2 cellular contexts compared by ENCODE assay signal in the genomic region with DNA sequence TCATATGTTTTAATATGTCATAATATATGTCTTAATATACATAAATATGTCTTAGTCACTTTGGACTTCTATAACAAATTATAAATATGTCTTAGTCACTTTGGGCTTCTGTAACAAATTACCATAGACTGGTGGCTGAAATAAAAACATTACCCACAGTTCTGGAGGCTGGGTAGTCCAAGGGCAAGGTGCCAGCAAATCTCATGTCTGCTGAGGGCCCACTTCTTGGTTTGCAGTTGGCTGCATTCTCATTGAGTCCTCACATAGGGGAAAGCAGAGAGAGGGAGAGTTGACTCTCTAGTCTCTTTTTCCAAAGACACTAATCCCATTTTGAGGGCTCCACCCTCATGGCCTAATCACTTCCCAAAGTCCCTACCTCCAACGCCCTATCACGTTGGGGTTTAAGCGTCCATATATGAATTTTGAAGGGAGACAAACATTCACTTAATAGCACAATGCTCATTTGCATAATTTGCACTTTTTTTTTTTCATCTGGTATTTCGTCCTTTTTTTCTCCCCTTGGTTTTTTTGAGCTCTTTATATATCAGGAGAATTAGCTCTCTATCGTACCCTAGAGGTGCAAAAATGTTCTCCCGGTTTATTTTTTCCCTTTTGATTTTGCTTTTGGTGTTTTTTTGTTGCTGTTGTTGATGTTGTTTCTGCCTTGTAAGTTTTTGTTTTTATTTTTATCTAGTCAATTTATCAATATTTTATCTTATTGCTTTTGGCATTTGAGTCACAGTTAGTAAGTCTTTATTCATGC.
TF ChIP-seq lines count a peak whose summit lies in the region.

No MANE protein-coding gene starts in this region.

TF ChIP-seq in SK-N-SH, 30 proteins besides CTCF, POLR2A, EP300 and RAD21 (continued from another document):
- TF ChIP-seq, protein P1, sequence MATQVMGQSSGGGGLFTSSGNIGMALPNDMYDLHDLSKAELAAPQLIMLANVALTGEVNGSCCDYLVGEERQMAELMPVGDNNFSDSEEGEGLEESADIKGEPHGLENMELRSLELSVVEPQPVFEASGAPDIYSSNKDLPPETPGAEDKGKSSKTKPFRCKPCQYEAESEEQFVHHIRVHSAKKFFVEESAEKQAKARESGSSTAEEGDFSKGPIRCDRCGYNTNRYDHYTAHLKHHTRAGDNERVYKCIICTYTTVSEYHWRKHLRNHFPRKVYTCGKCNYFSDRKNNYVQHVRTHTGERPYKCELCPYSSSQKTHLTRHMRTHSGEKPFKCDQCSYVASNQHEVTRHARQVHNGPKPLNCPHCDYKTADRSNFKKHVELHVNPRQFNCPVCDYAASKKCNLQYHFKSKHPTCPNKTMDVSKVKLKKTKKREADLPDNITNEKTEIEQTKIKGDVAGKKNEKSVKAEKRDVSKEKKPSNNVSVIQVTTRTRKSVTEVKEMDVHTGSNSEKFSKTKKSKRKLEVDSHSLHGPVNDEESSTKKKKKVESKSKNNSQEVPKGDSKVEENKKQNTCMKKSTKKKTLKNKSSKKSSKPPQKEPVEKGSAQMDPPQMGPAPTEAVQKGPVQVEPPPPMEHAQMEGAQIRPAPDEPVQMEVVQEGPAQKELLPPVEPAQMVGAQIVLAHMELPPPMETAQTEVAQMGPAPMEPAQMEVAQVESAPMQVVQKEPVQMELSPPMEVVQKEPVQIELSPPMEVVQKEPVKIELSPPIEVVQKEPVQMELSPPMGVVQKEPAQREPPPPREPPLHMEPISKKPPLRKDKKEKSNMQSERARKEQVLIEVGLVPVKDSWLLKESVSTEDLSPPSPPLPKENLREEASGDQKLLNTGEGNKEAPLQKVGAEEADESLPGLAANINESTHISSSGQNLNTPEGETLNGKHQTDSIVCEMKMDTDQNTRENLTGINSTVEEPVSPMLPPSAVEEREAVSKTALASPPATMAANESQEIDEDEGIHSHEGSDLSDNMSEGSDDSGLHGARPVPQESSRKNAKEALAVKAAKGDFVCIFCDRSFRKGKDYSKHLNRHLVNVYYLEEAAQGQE (IDR thresholded peaks at IDR 0.05; ENCODE audit: low read depth, low read length): no peak
- TF ChIP-seq NFIC (IDR thresholded peaks at IDR 0.05; ENCODE audit: borderline replicate concordance) (no peak), ZBTB33 (IDR thresholded peaks at IDR 0.05; ENCODE audit: borderline replicate concordance, low read depth) (no peak), FOXM1 (IDR thresholded peaks at IDR 0.05; ENCODE audit: low read depth) (no peak), MXI1 (IDR thresholded peaks at IDR 0.05; ENCODE audit: low read depth, low read length) (no peak), FOXJ3 (CRISPR knock-in tag; IDR thresholded peaks at IDR 0.05) (no peak), GABPA (IDR thresholded peaks at IDR 0.05; ENCODE audit: low read depth) (no peak), TEAD4 (IDR thresholded peaks at IDR 0.05; ENCODE audit: borderline replicate concordance, insufficient read depth) (no peak), RFX5 (IDR thresholded peaks at IDR 0.05; ENCODE audit: low read length) (no peak), CHD2 (IDR thresholded peaks at IDR 0.05; ENCODE audit: low read length, partially characterized antibody) (no peak), IRF3 (IDR thresholded peaks at IDR 0.05; ENCODE audit: low read depth, low read length) (no peak), NRF1 (IDR thresholded peaks at IDR 0.05; ENCODE audit: low read depth, low read length) (no peak)

TF ChIP-seq in SK-N-SH treated with all-trans-retinoic acid at 6 μM for 48 hours, 23 proteins besides CTCF, POLR2A, EP300 and RAD21:
- TF ChIP-seq, protein P2, sequence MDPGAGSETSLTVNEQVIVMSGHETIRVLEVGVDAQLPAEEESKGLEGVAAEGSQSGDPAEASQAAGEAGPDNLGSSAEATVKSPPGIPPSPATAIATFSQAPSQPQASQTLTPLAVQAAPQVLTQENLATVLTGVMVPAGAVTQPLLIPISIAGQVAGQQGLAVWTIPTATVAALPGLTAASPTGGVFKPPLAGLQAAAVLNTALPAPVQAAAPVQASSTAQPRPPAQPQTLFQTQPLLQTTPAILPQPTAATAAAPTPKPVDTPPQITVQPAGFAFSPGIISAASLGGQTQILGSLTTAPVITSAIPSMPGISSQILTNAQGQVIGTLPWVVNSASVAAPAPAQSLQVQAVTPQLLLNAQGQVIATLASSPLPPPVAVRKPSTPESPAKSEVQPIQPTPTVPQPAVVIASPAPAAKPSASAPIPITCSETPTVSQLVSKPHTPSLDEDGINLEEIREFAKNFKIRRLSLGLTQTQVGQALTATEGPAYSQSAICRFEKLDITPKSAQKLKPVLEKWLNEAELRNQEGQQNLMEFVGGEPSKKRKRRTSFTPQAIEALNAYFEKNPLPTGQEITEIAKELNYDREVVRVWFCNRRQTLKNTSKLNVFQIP (CRISPR knock-in tag; IDR thresholded peaks at IDR 0.05; ENCODE audit: borderline replicate concordance, low read depth): no peak
- TF ChIP-seq ZNF8 (CRISPR knock-in tag; IDR thresholded peaks at IDR 0.05) (no peak), ZFP3 (CRISPR knock-in tag; IDR thresholded peaks at IDR 0.05) (no peak), TCF4 (CRISPR knock-in tag; IDR thresholded peaks at IDR 0.05; ENCODE audit: borderline replicate concordance) (no peak), TSHZ2 (CRISPR knock-in tag; IDR thresholded peaks at IDR 0.05) (no peak), ESRRG (CRISPR knock-in tag; IDR thresholded peaks at IDR 0.05) (no peak), CSDC2 (CRISPR knock-in tag; IDR thresholded peaks at IDR 0.05) (no peak), TOX (CRISPR knock-in tag; IDR thresholded peaks at IDR 0.05; ENCODE audit: borderline replicate concordance) (no peak), SNAI2 (CRISPR knock-in tag; IDR thresholded peaks at IDR 0.05) (no peak), ZNF565 (CRISPR knock-in tag; conservative IDR thresholded peaks at IDR 0.05; ENCODE audit: low read depth) (no peak), ZFP30 (CRISPR knock-in tag; IDR thresholded peaks at IDR 0.05) (no peak), ISL1 (CRISPR knock-in tag; IDR thresholded peaks at IDR 0.05) (no peak), RARB (CRISPR knock-in tag; IDR thresholded peaks at IDR 0.05) (no peak), BACH2 (CRISPR knock-in tag; IDR thresholded peaks at IDR 0.05; ENCODE audit: borderline replicate concordance) (no peak), ARNTL (CRISPR knock-in tag; IDR thresholded peaks at IDR 0.05; ENCODE audit: borderline replicate concordance, low read depth) (no peak), PPARA (CRISPR knock-in tag; IDR thresholded peaks at IDR 0.05; ENCODE audit: borderline replicate concordance) (no peak), ZNF70 (CRISPR knock-in tag; IDR thresholded peaks at IDR 0.05) (no peak), ZC3H10 (CRISPR knock-in tag; IDR thresholded peaks at IDR 0.05) (no peak)
- TF ChIP-seq, protein P3, sequence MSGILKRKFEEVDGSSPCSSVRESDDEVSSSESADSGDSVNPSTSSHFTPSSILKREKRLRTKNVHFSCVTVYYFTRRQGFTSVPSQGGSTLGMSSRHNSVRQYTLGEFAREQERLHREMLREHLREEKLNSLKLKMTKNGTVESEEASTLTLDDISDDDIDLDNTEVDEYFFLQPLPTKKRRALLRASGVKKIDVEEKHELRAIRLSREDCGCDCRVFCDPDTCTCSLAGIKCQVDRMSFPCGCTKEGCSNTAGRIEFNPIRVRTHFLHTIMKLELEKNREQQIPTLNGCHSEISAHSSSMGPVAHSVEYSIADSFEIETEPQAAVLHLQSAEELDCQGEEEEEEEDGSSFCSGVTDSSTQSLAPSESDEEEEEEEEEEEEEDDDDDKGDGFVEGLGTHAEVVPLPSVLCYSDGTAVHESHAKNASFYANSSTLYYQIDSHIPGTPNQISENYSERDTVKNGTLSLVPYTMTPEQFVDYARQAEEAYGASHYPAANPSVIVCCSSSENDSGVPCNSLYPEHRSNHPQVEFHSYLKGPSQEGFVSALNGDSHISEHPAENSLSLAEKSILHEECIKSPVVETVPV (CRISPR knock-in tag; IDR thresholded peaks at IDR 0.05): no peak
